Comparison of ENCODE assay signal across 1 cellular context in genomic region chr17:63834431-63835166, GRCh38.
A peak's percentile ranks its signal among the peaks of the same experiment; 100 is the strongest.
TF ChIP-seq lines count a peak whose summit lies in the region.

No MANE protein-coding gene starts in this region.

TF ChIP-seq in GM12878, 131 proteins besides CTCF, POLR2A, EP300 and RAD21:
- TF ChIP-seq LARP7 (IDR thresholded peaks at IDR 0.05) (no peak), MXI1 (IDR thresholded peaks at IDR 0.05; ENCODE audit: low read depth, low read length) (0 out of 2 replicates have a peak, but pooled peaks have one; percentile 16), POLR2AphosphoS5 (IDR thresholded peaks at IDR 0.05; ENCODE audit: low read length) (0 out of 2 replicates have a peak, but pooled peaks have one; percentile 14), SMARCA5 (IDR thresholded peaks at IDR 0.05) (peak; percentile 25; the same call in 1 of the 2 replicates), YBX1 (IDR thresholded peaks at IDR 0.05) (no peak), GATAD2B (conservative IDR thresholded peaks at IDR 0.05; ENCODE audit: low read depth) (no peak), KAT2A (conservative IDR thresholded peaks at IDR 0.05; ENCODE audit: control insufficient read depth, low read depth, low read length) (no peak), HDAC2 (IDR thresholded peaks at IDR 0.05) (no peak), YY1 (IDR thresholded peaks at IDR 0.05; ENCODE audit: low read depth, low read length) (0 out of 2 replicates have a peak, but pooled peaks have one; percentile 47), HDGF (IDR thresholded peaks at IDR 0.05) (0 out of 2 replicates have a peak, but pooled peaks have one; percentile 42), RUNX3 (IDR thresholded peaks at IDR 0.05; ENCODE audit: low read length) (peak; percentile 76), IRF4 (IDR thresholded peaks at IDR 0.05; ENCODE audit: low read depth, low read length) (0 out of 2 replicates have a peak, but pooled peaks have one; percentile 23), SMC3 (IDR thresholded peaks at IDR 0.05; ENCODE audit: borderline replicate concordance, low read length) (peak; percentile 25; the same call in 1 of the 2 replicates), RB1 (IDR thresholded peaks at IDR 0.05; ENCODE audit: borderline replicate concordance) (no peak), MTA2 (IDR thresholded peaks at IDR 0.05; ENCODE audit: low read depth) (no peak), RCOR1 (conservative IDR thresholded peaks at IDR 0.05; ENCODE audit: low read depth, low read length) (no peak)
- TF ChIP-seq, protein P1, sequence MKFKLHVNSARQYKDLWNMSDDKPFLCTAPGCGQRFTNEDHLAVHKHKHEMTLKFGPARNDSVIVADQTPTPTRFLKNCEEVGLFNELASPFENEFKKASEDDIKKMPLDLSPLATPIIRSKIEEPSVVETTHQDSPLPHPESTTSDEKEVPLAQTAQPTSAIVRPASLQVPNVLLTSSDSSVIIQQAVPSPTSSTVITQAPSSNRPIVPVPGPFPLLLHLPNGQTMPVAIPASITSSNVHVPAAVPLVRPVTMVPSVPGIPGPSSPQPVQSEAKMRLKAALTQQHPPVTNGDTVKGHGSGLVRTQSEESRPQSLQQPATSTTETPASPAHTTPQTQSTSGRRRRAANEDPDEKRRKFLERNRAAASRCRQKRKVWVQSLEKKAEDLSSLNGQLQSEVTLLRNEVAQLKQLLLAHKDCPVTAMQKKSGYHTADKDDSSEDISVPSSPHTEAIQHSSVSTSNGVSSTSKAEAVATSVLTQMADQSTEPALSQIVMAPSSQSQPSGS (IDR thresholded peaks at IDR 0.05; ENCODE audit: low read length): no peak
- TF ChIP-seq, protein P2, sequence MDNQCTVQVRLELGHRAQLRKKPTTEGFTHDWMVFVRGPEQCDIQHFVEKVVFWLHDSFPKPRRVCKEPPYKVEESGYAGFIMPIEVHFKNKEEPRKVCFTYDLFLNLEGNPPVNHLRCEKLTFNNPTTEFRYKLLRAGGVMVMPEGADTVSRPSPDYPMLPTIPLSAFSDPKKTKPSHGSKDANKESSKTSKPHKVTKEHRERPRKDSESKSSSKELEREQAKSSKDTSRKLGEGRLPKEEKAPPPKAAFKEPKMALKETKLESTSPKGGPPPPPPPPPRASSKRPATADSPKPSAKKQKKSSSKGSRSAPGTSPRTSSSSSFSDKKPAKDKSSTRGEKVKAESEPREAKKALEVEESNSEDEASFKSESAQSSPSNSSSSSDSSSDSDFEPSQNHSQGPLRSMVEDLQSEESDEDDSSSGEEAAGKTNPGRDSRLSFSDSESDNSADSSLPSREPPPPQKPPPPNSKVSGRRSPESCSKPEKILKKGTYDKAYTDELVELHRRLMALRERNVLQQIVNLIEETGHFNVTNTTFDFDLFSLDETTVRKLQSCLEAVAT (IDR thresholded peaks at IDR 0.05): 0 out of 2 replicates have a peak, but pooled peaks have one; percentile 42
- TF ChIP-seq, protein P3, sequence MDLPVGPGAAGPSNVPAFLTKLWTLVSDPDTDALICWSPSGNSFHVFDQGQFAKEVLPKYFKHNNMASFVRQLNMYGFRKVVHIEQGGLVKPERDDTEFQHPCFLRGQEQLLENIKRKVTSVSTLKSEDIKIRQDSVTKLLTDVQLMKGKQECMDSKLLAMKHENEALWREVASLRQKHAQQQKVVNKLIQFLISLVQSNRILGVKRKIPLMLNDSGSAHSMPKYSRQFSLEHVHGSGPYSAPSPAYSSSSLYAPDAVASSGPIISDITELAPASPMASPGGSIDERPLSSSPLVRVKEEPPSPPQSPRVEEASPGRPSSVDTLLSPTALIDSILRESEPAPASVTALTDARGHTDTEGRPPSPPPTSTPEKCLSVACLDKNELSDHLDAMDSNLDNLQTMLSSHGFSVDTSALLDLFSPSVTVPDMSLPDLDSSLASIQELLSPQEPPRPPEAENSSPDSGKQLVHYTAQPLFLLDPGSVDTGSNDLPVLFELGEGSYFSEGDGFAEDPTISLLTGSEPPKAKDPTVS (IDR thresholded peaks at IDR 0.05; ENCODE audit: low read depth, low read length): no peak
